ENCODE assay signal across 9 cellular contexts in the genomic region with DNA sequence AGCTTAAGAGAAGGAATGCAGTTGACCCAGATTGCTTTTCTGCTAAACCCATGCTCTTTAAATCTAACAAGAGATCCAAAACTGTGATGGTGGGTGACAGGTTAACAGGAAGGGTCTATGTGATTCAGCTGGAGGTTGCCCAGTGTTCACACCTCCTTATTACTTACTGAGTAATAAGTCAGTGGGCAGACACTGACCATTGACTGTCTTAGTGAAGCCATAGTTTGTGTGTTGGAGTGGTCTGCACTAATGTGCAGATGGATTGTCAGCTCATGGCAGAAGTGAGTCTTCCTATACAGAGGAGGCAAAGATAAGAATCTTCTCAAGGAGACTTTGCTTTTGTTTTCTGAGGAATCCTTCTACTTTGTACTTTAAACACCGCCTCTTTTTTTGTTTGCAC. TPM values are rescaled to one million over a fixed set of nuclear protein-coding genes. Genes with fewer than 3 reads are reported as not detected.
DNase-seq lines count a peak whose midpoint lies in the region; ATAC-seq, FAIRE-seq and TF ChIP-seq lines count a peak whose summit lies in the region.
"Had no signal": no experiment of that assay in that cellular context is flagged by ENCODE, and none has a peak within 500 bp of the region (broad histone marks: within the 10 kb centered on the region; RNA-seq: fewer than 3 reads in every experiment).

No MANE protein-coding gene starts in this region.

- peaks cover 27% of the 10 kb centered on the region for H3K4me1 Mint-ChIP-seq in memory B cell

- no peaks in the 10 kb centered on the region for H3K27me3 Mint-ChIP-seq in memory B cell

- peak overlapping the region in 1 of 2 donors; percentile 91 for H3K4me3 ChIP-seq in right atrium auricular region

- no peak for FAIRE-seq in HTR-8/SVneo (lab: Jason Lieb, UNC)

- no peaks in the 10 kb centered on the region for H3K9me3 Mint-ChIP-seq in memory B cell

- ATAC-seq in left ventricle myocardium superior = no peak
- ATAC-seq in memory B cell (ENCODE audit: low read depth) = no peak
- no peak for ATAC-seq in HG03432 (IDR thresholded peaks at IDR 0.05; ENCODE audit: unreplicated experiment)

- peak overlapping the region; percentile 95 to 96 for H3K27ac ChIP-seq in right atrium auricular region

- intact Hi-C loops in left ventricle myocardium superior (cut with micrococcal nuclease) = no loop called here

- no peak for TF ChIP-seq CTCF in right atrium auricular region (IDR thresholded peaks at IDR 0.05)

- peak overlapping the region; percentile 91 for H3K27ac Mint-ChIP-seq in memory B cell

- H3K9me3 ChIP-seq in right atrium auricular region = no peaks in the 10 kb centered on the region

- H3K36me3 ChIP-seq in right atrium auricular region = no peaks in the 10 kb centered on the region

- peaks cover 0 to 26% of the 10 kb centered on the region in 2 donors for H3K4me1 ChIP-seq in right atrium auricular region

- DNase-seq in right atrium auricular region (ENCODE audit: low spot score) (no peak), left ventricle myocardium superior (no peak), astrocyte of the hippocampus (ENCODE audit: low read depth, low spot score) (peak; percentile 22), memory B cell (ENCODE audit: low spot score in 2 of 2) (no peak), D341Med (ENCODE audit: low spot score) (no peak), NOMO-1 treated with DMSO at 0.1 percent for 48 hours (lab: John Stamatoyannopoulos, UW; ENCODE audit: unreplicated experiment) (no peak), HTR-8/SVneo (ENCODE audit: insufficient read length, low spot score) (no peak)

- H3K36me3 Mint-ChIP-seq in memory B cell = no peaks in the 10 kb centered on the region

- H3K4me3 Mint-ChIP-seq in memory B cell = peak overlapping the region; percentile 91

- H3K27me3 ChIP-seq in right atrium auricular region = no peaks in the 10 kb centered on the region

RNA-seq across cellular contexts. Expression of a gene that starts 15.2 kb away (rescaled TPM):
- 10 to 100 TPM; 14.7 to 16.7 TPM for total RNA-seq in right atrium auricular region
- total RNA-seq in left ventricle myocardium superior = 22.1 TPM

RNA-seq across cellular contexts. Expression of a gene that starts 18.2 kb away (rescaled TPM):
- total RNA-seq in right atrium auricular region = 10 to 100 TPM; 12.5 to 14.0 TPM
- total RNA-seq in left ventricle myocardium superior = 14.2 TPM

RNA-seq across cellular contexts. Expression of a gene that starts 40.2 kb away (rescaled TPM):
- 1 to 10 TPM; 1.8 to 2.7 TPM for total RNA-seq in right atrium auricular region
- total RNA-seq in left ventricle myocardium superior = 7.0 TPM
- total RNA-seq: SK-MEL-5 had no signal
